Comparison of ENCODE assay signal across 18 cellular contexts in the genomic region with DNA sequence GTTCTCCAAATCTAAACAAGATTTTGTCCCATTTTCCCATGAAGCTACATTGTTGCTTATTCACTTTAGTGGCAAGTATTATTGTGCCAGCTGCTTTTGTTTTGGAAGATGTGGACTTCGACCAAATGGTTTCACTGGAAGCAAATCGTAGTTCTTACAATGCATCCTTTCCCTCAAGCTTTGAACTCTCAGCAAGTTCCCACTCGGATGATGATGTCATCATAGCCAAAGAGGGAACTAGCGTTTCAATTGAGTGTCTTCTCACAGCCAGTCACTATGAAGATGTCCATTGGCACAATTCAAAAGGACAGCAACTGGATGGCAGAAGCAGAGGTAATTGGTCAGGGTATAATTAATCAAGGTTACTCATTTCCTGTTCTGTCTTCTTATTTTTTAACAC.
"Had no signal": no experiment of that assay in that cellular context is flagged by ENCODE, and none has a peak within 500 bp of the region (broad histone marks: within the 10 kb centered on the region; RNA-seq: fewer than 3 reads in every experiment).

No MANE protein-coding gene starts in this region.

- H3K9ac ChIP-seq: neural progenitor cell had no signal

- H3K4me1 ChIP-seq: neural progenitor cell, uterus had no signal

- H2AFZ ChIP-seq: neural progenitor cell had no signal

- H3K4me3 ChIP-seq: gastroesophageal sphincter, lower lobe of right lung, neural progenitor cell, ovary, tibial artery, uterus had no signal

- H3K4me2 ChIP-seq: neural progenitor cell had no signal

- H3K27ac ChIP-seq: gastroesophageal sphincter, lower lobe of right lung, neural progenitor cell, ovary, tibial artery, uterus had no signal

- H3K4me3 Mint-ChIP-seq: activated naive CD4-positive, alpha-beta T cell treated with anti-CD3 and anti-CD28 coated beads for 36 hours; activated naive CD8-positive, alpha-beta T cell treated with anti-CD3 and anti-CD28 coated beads, Interleukin-2, amount 50 U/mL, for 24 hours; neural progenitor cell; stimulated activated memory B cell treated with anti-CD40 and anti-IgM and Interleukin-4, amounts not matched to agents 10 μg/mL and 1 μg/mL and 100 μg/mL, for 72 hours had no signal

- H3K9me3 Mint-ChIP-seq: activated naive CD4-positive, alpha-beta T cell treated with anti-CD3 and anti-CD28 coated beads for 36 hours; activated naive CD8-positive, alpha-beta T cell treated with anti-CD3 and anti-CD28 coated beads, Interleukin-2, amount 50 U/mL, for 24 hours; neural progenitor cell; stimulated activated memory B cell treated with anti-CD40 and anti-IgM and Interleukin-4, amounts not matched to agents 10 μg/mL and 1 μg/mL and 100 μg/mL, for 72 hours had no signal

- H3K9me3 ChIP-seq: gastroesophageal sphincter, lower lobe of right lung, ovary, tibial artery, uterus had no signal

- H3K27me3 ChIP-seq: gastroesophageal sphincter, neural progenitor cell, ovary, tibial artery, uterus had no signal

- H3K27ac Mint-ChIP-seq: activated naive CD4-positive, alpha-beta T cell treated with anti-CD3 and anti-CD28 coated beads for 36 hours; activated naive CD8-positive, alpha-beta T cell treated with anti-CD3 and anti-CD28 coated beads, Interleukin-2, amount 50 U/mL, for 24 hours; neural progenitor cell; stimulated activated memory B cell treated with anti-CD40 and anti-IgM and Interleukin-4, amounts not matched to agents 10 μg/mL and 1 μg/mL and 100 μg/mL, for 72 hours had no signal

- H3K4me1 Mint-ChIP-seq: neural progenitor cell had no signal

- H3K36me3 ChIP-seq: neural progenitor cell, ovary, uterus had no signal

- DNase-seq: activated CD4-positive, alpha-beta T cell treated with anti-CD3 and anti-CD28 coated beads, Interleukin-2, amount 50 U/mL, for 1 hour; activated CD8-positive, alpha-beta memory T cell treated with anti-CD3 and anti-CD28 coated beads for 24 hours; activated naive CD4-positive, alpha-beta T cell treated with anti-CD3 and anti-CD28 coated beads for 36 hours; activated naive CD8-positive, alpha-beta T cell treated with anti-CD3 and anti-CD28 coated beads, Interleukin-2, amount 50 U/mL, for 24 hours; aorta; dermis blood vessel endothelial cell; erythroblast; left colon; lower lobe of right lung; midbrain; ovary; stimulated activated CD4-positive, alpha-beta T cell treated with anti-CD3 and anti-CD28 coated beads, Interleukin-2, amount 100 ng/mL, for 48 hours; T-helper 2 cell; tibial artery; uterus had no signal

- ATAC-seq: activated naive CD8-positive, alpha-beta T cell treated with anti-CD3 and anti-CD28 coated beads, Interleukin-2, amount 50 U/mL, for 24 hours; gastroesophageal sphincter; left colon; lower lobe of right lung; stimulated activated memory B cell treated with anti-CD40 and anti-IgM and Interleukin-4, amounts not matched to agents 10 μg/mL and 1 μg/mL and 100 μg/mL, for 72 hours had no signal

- H3K27me3 Mint-ChIP-seq: activated naive CD8-positive, alpha-beta T cell treated with anti-CD3 and anti-CD28 coated beads, Interleukin-2, amount 50 U/mL, for 24 hours; stimulated activated memory B cell treated with anti-CD40 and anti-IgM and Interleukin-4, amounts not matched to agents 10 μg/mL and 1 μg/mL and 100 μg/mL, for 72 hours had no signal
